In genomic region chr11:75768112-75768908, GRCh38 we compare ENCODE assay signal across 8 cellular contexts. TPM values are rescaled to one million over a fixed set of nuclear protein-coding genes. Genes with fewer than 3 reads are reported as not detected.
DNase-seq lines count a peak whose midpoint lies in the region; ATAC-seq, FAIRE-seq and TF ChIP-seq lines count a peak whose summit lies in the region.

Gene DGAT2 (plus strand): TSS chr11:75768778. CDS start chr11:75768992, 214 bp downstream.

- H3K27ac ChIP-seq in kidney (ENCODE audit: low read depth in 2 of 2, low read length in 2 of 2) = no peak within 1 kb of the TSS

- intact Hi-C loops in kidney (cut with DNase I) = no loop called here

- no peaks in the 10 kb centered on the region for H3K27me3 ChIP-seq in bronchial epithelial cell (ENCODE audit: control insufficient read depth, insufficient read depth, low read length)

- DNase-seq in AG04449 (ENCODE audit: low read depth, low spot score) (no peak), NCI-H2196 treated with DMSO at 0.1 percent for 48 hours (lab: John Stamatoyannopoulos, UW; ENCODE audit: unreplicated experiment) (peak; percentile 72), bronchial epithelial cell (ENCODE audit: low read depth) (peak; percentile 35), kidney (peak; percentile 87)
- peak; percentile 41 to 59 (median 49) for DNase-seq in stimulated activated CD4-positive, alpha-beta T cell treated with anti-CD3 and anti-CD28 coated beads, Interleukin-1b, Interleukin-23, amount 100 ng/mL, for 24 hours (ENCODE audit: low read depth in 4 of 4, low spot score in 1 of 4)

- H3K9me3 ChIP-seq in kidney (ENCODE audit: control insufficient read depth in 1 of 2, low read length in 2 of 2) = no peaks in the 10 kb centered on the region

- CTCF ChIA-PET in AG04449 (lab: Yijun Ruan, JAX) = interaction anchor here (1.0 to 1.2 kb wide), 2 partner anchors 9 to 237 kb away, joined by 3 read pairs; no protein-coding TSS in a partner anchor

- FAIRE-seq in bronchial epithelial cell (lab: Jason Lieb, UNC) (no peak), kidney (lab: Jason Lieb, UNC) (no peak)

- POLR2A ChIA-PET in AG04449 (lab: Yijun Ruan, JAX) = no interaction called here

- H3K4me3 ChIP-seq in AG04449 (ENCODE audit: low read depth, low read length) (peak within 1 kb of the TSS; percentile 55), WI38 (ENCODE audit: low read depth, low read length) (peak within 1 kb of the TSS; percentile 40), bronchial epithelial cell (ENCODE audit: low read depth, low read length) (peak within 1 kb of the TSS; percentile 54), kidney (ENCODE audit: low read length in 2 of 2) (peak within 1 kb of the TSS; percentile 50 to 56)

- H3K36me3 ChIP-seq in bronchial epithelial cell (ENCODE audit: control insufficient read depth, insufficient read depth, low read length) = no peaks in the 10 kb centered on the region
- H3K36me3 ChIP-seq in kidney (ENCODE audit: control insufficient read depth in 1 of 2, insufficient read depth in 2 of 2, low read length in 2 of 2) = no peaks in the 10 kb centered on the region

- H3K9ac ChIP-seq in kidney (ENCODE audit: low read length in 2 of 2) = no peak within 1 kb of the TSS

- peaks cover 5 to 10% of the 10 kb centered on the region in 2 donors for H3K4me1 ChIP-seq in kidney (ENCODE audit: control insufficient read depth in 1 of 2, insufficient read depth in 1 of 2, low read depth in 1 of 2, low read length in 2 of 2)

- peak; percentile 35 for TF ChIP-seq CTCF in AG04449 (IDR thresholded peaks at IDR 0.05; ENCODE audit: insufficient read depth, low read length, missing control alignments)
- TF ChIP-seq CTCF in WI38 (IDR thresholded peaks at IDR 0.05; ENCODE audit: low read depth, low read length) = no peak
- peak; percentile 19 for TF ChIP-seq CTCF in bronchial epithelial cell (IDR thresholded peaks at IDR 0.05; ENCODE audit: insufficient read depth, low read length, severe bottlenecking)
- TF ChIP-seq CTCF in kidney (IDR thresholded peaks at IDR 0.05; ENCODE audit: borderline replicate concordance, extremely low read depth, insufficient read depth) = no peak

- ATAC-seq in GM18909 (IDR thresholded peaks at IDR 0.05; ENCODE audit: poor library complexity, unreplicated experiment) (peak; percentile 73), HG03159 (IDR thresholded peaks at IDR 0.05; ENCODE audit: unreplicated experiment) (peak; percentile 79)

RNA-seq across cellular contexts. Expression of gene DGAT2, which starts in this region (rescaled TPM):
- total RNA-seq in bronchial epithelial cell = 2.6 and 23.2 TPM in 2 replicates
- 1.4 TPM for total RNA-seq in kidney
- 7.0 TPM for polyA plus RNA-seq in kidney (ENCODE audit: insufficient read depth, low read depth, low replicate concordance)

Comparison
In these comparisons a context has a peak if more than half of its experiments do, and no peak if none do; other contexts are left out.
1. CTCF ChIP-seq: peak in AG04449 (single experiment) and bronchial epithelial cell (single experiment); none in WI38 (single experiment) and kidney (single experiment).
2. Peak in every context shown above with its lines, with median percentiles within 50 percentile points of each other: H3K4me3 ChIP-seq.